Comparison of ENCODE assay signal across 1 cellular context in the genomic region with DNA sequence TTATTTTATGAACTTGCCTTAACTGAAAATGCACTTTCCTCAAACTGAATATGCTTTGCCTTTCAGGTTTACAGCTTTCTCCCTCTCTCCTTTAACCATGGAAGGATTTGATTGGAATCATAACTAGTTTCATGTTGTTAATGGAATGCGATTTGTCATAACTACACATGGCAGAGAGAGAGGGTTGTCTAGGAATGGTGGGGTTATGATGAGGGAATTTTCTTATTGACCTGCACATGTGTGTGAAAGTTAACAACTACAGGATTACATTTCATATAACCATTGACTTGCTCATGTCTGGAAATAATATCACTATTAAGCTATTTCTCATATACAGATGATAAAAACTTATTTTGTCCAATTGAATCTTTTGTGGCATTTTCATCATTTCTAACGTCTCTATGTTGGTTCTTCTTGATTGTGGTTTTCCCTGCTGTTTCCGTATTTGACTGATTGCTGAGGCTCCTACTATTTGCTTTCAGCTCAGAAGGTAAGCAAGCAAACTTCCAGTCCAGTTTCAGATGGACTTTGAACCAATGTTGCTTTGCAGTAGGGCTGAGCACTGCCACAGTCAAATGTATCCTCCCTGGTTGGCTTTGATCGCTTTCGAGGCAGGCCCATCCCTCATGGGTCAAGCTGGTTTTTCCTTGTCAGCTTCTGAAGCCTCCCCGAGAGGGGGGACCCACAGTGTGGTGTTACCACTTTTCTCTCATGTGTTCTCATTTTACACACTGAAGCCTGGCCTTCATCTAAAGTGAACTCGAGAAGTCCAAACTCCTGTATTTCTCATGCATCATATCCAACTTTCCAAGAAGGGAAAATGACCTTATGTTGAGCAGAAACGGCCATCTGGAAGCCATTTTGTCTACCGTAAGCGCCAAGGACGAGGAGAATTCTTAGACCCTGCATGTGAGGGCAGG.
TF ChIP-seq lines count a peak whose summit lies in the region.

No MANE protein-coding gene starts in this region.

TF ChIP-seq in IMR-90, 13 proteins besides CTCF, POLR2A, EP300 and RAD21:
- TF ChIP-seq CEBPB (IDR thresholded peaks at IDR 0.05; ENCODE audit: low read depth, low read length) (no peak), SMC3 (IDR thresholded peaks at IDR 0.05; ENCODE audit: low read depth, low read length) (no peak), RFX5 (IDR thresholded peaks at IDR 0.05; ENCODE audit: low read depth, low read length) (no peak), BHLHE40 (IDR thresholded peaks at IDR 0.05; ENCODE audit: low read depth, low read length) (no peak), MAZ (IDR thresholded peaks at IDR 0.05; ENCODE audit: borderline replicate concordance, low read depth, low read length) (no peak), RCOR1 (IDR thresholded peaks at IDR 0.05; ENCODE audit: insufficient replicate concordance, low read length) (no peak), NFE2L2 (IDR thresholded peaks at IDR 0.05; ENCODE audit: low read depth, low read length) (no peak), MAFK (IDR thresholded peaks at IDR 0.05; ENCODE audit: low read depth, low read length) (no peak), CHD1 (IDR thresholded peaks at IDR 0.05; ENCODE audit: low read depth, low read length) (no peak), MXI1 (IDR thresholded peaks at IDR 0.05; ENCODE audit: borderline replicate concordance, low read depth, low read length) (no peak), FOS (IDR thresholded peaks at IDR 0.05; ENCODE audit: low read depth, low read length) (no peak)
- TF ChIP-seq, protein P1, sequence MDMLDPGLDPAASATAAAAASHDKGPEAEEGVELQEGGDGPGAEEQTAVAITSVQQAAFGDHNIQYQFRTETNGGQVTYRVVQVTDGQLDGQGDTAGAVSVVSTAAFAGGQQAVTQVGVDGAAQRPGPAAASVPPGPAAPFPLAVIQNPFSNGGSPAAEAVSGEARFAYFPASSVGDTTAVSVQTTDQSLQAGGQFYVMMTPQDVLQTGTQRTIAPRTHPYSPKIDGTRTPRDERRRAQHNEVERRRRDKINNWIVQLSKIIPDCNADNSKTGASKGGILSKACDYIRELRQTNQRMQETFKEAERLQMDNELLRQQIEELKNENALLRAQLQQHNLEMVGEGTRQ (IDR thresholded peaks at IDR 0.05; ENCODE audit: low read depth, low read length), result no peak
- TF ChIP-seq, protein P2, sequence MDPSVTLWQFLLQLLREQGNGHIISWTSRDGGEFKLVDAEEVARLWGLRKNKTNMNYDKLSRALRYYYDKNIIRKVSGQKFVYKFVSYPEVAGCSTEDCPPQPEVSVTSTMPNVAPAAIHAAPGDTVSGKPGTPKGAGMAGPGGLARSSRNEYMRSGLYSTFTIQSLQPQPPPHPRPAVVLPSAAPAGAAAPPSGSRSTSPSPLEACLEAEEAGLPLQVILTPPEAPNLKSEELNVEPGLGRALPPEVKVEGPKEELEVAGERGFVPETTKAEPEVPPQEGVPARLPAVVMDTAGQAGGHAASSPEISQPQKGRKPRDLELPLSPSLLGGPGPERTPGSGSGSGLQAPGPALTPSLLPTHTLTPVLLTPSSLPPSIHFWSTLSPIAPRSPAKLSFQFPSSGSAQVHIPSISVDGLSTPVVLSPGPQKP (IDR thresholded peaks at IDR 0.05; ENCODE audit: borderline replicate concordance, low read depth, low read length), result no peak
